Comparison of ENCODE assay signal across 35 cellular contexts in genomic region chr21:35627462-35627861, GRCh38.
"Had no signal": no experiment of that assay in that cellular context is flagged by ENCODE, and none has a peak within 500 bp of the region (broad histone marks: within the 10 kb centered on the region; RNA-seq: fewer than 3 reads in every experiment).

No MANE protein-coding gene starts in this region.

- ATAC-seq: activated CD8-positive, alpha-beta T cell treated with anti-CD3 and anti-CD28 coated beads for 36 hours; activated naive CD4-positive, alpha-beta T cell treated with anti-CD3 and anti-CD28 coated beads, Interleukin-2, amount 50 U/mL, for 72 hours; activated T-cell treated with anti-CD3 and anti-CD28 coated beads, Interleukin-2, amount 50 U/mL, for 4 hours; activated T-cell treated with anti-CD3 and anti-CD28 coated beads, Interleukin-2, amount 50 U/mL, for 72 hours; activated T-helper 17 cell treated with anti-CD3 and anti-CD28 coated beads, Interleukin-2, amount 50 U/mL, for 72 hours; body of pancreas had no signal

- H3K4me1 ChIP-seq: adrenal gland, body of pancreas, breast epithelium had no signal

- H3K36me3 ChIP-seq: adrenal gland, brain microvascular endothelial cell, breast epithelium had no signal

- H3K4me3 Mint-ChIP-seq: activated B cell treated with CpG ODN at 0.5 μM for 24 hours; activated CD4-positive, alpha-beta memory T cell treated with anti-CD3 and anti-CD28 coated beads for 36 hours; activated CD8-positive, alpha-beta T cell treated with anti-CD3 and anti-CD28 coated beads for 36 hours; activated naive CD4-positive, alpha-beta T cell treated with anti-CD3 and anti-CD28 coated beads for 36 hours; activated naive CD8-positive, alpha-beta T cell treated with anti-CD3 and anti-CD28 coated beads for 36 hours; activated T-cell treated with anti-CD3 and anti-CD28 coated beads, Interleukin-2, amount 50 U/mL, for 4 hours; activated T-cell treated with anti-CD3 and anti-CD28 coated beads, Interleukin-2, amount 50 U/mL, for 72 hours; activated T-helper 1 cell treated with anti-CD3 and anti-CD28 coated beads, Interleukin-12 subunit alpha, Interleukin-12 subunit beta, Interleukin-2, Interleukin-4 antibody, amounts not matched to agents 30 ng/mL and 10 ng/mL and 1 ng/mL, durations not matched to agents 14 hours and 24 hours and 36 hours; activated T-helper 17 cell treated with anti-CD3 and anti-CD28 coated beads, Interleukin-2, amount 50 U/mL, for 72 hours; T-helper 1 cell treated with Interleukin-12 subunit alpha and Interleukin-12 subunit beta and Interleukin-4 antibody, amounts not matched to agents 30 μg/mL and 1 μg/mL, for 36 hours; T-helper 2 cell treated with Interferon-gamma antibody and Interleukin-4, amounts not matched to agents 5 μg/mL and 100 μg/mL, for 36 hours had no signal

- DNase-seq: activated B cell treated with CpG ODN at 0.5 μM for 24 hours; activated CD4-positive, alpha-beta memory T cell treated with anti-CD3 and anti-CD28 coated beads for 36 hours; activated CD4-positive, alpha-beta T cell treated with anti-CD3 and anti-CD28 coated beads for 48 hours; activated CD4-positive, alpha-beta T cell treated with anti-CD3 and anti-CD28 coated beads, Interleukin-2, amount 50 U/mL, for 1 hour; activated CD4-positive, alpha-beta T cell treated with anti-CD3 and anti-CD28 coated beads, Interleukin-2, amount 50 U/mL, for 4 hours; activated CD4-positive, CD25-positive, alpha-beta regulatory T cell treated with anti-CD3 and anti-CD28 coated beads, Interleukin-2, amount 50 U/mL, for 72 hours; activated CD8-positive, alpha-beta memory T cell treated with anti-CD3 and anti-CD28 coated beads, Interleukin-2, amount 50 U/mL, for 4 hours; activated CD8-positive, alpha-beta T cell treated with anti-CD3 and anti-CD28 coated beads for 36 hours; activated effector memory CD4-positive, alpha-beta T cell treated with anti-CD3 and anti-CD28 coated beads, Interleukin-2, amount 50 U/mL, for 16 hours; activated gamma-delta T cell treated with Interleukin-2 at 50 U/mL for 16 hours; activated naive CD4-positive, alpha-beta T cell; activated naive CD4-positive, alpha-beta T cell treated with anti-CD3 and anti-CD28 coated beads for 36 hours; activated naive CD4-positive, alpha-beta T cell treated with anti-CD3 and anti-CD28 coated beads, Interleukin-2, amount 50 U/mL, for 16 hours; activated naive CD8-positive, alpha-beta T cell treated with anti-CD3 and anti-CD28 coated beads for 36 hours; activated T-cell treated with anti-CD3 and anti-CD28 coated beads for 4 hours; activated T-cell treated with anti-CD3 and anti-CD28 coated beads, Interleukin-2, amount 50 U/mL, for 1 hour; activated T-cell treated with anti-CD3 and anti-CD28 coated beads, Interleukin-2, amount 50 U/mL, for 4 hours; activated T-cell treated with anti-CD3 and anti-CD28 coated beads, Interleukin-2, amount 50 U/mL, for 72 hours; adrenal gland; amniotic stem cell; aorta; body of pancreas; brain microvascular endothelial cell; central memory CD4-positive, alpha-beta T cell; T-helper 2 cell; T-helper 9 cell had no signal

- H3K27ac Mint-ChIP-seq: activated B cell treated with CpG ODN at 0.5 μM for 24 hours; activated CD4-positive, alpha-beta memory T cell treated with anti-CD3 and anti-CD28 coated beads for 36 hours; activated CD8-positive, alpha-beta T cell treated with anti-CD3 and anti-CD28 coated beads for 36 hours; activated naive CD4-positive, alpha-beta T cell treated with anti-CD3 and anti-CD28 coated beads for 36 hours; activated naive CD4-positive, alpha-beta T cell treated with anti-CD3 and anti-CD28 coated beads, Interleukin-2, amount 50 U/mL, for 72 hours; activated naive CD8-positive, alpha-beta T cell treated with anti-CD3 and anti-CD28 coated beads for 36 hours; activated T-cell treated with anti-CD3 and anti-CD28 coated beads, Interleukin-2, amount 50 U/mL, for 72 hours; activated T-helper 1 cell treated with anti-CD3 and anti-CD28 coated beads, Interleukin-12 subunit alpha, Interleukin-12 subunit beta, Interleukin-2, Interleukin-4 antibody, amounts not matched to agents 30 ng/mL and 10 ng/mL and 1 ng/mL, durations not matched to agents 14 hours and 24 hours and 36 hours; activated T-helper 17 cell treated with anti-CD3 and anti-CD28 coated beads, Interleukin-2, amount 50 U/mL, for 72 hours; T-helper 1 cell treated with Interleukin-12 subunit alpha and Interleukin-12 subunit beta and Interleukin-4 antibody, amounts not matched to agents 30 μg/mL and 1 μg/mL, for 36 hours; T-helper 2 cell treated with Interferon-gamma antibody and Interleukin-4, amounts not matched to agents 5 μg/mL and 100 μg/mL, for 36 hours had no signal

- H3K4me1 Mint-ChIP-seq: activated B cell treated with CpG ODN at 0.5 μM for 24 hours; activated naive CD8-positive, alpha-beta T cell treated with anti-CD3 and anti-CD28 coated beads for 36 hours; activated T-helper 17 cell treated with anti-CD3 and anti-CD28 coated beads, Interleukin-2, amount 50 U/mL, for 72 hours had no signal

- H3K27ac ChIP-seq: adrenal gland, body of pancreas, brain microvascular endothelial cell, breast epithelium, VCaP had no signal

- H3K36me3 Mint-ChIP-seq: activated CD4-positive, alpha-beta memory T cell treated with anti-CD3 and anti-CD28 coated beads for 36 hours; activated naive CD4-positive, alpha-beta T cell treated with anti-CD3 and anti-CD28 coated beads, Interleukin-2, amount 50 U/mL, for 72 hours; activated naive CD8-positive, alpha-beta T cell treated with anti-CD3 and anti-CD28 coated beads for 36 hours had no signal

- H3K9me3 Mint-ChIP-seq: activated B cell treated with CpG ODN at 0.5 μM for 24 hours; activated CD4-positive, alpha-beta memory T cell treated with anti-CD3 and anti-CD28 coated beads for 36 hours; activated CD8-positive, alpha-beta T cell treated with anti-CD3 and anti-CD28 coated beads for 36 hours; activated naive CD4-positive, alpha-beta T cell treated with anti-CD3 and anti-CD28 coated beads for 36 hours; activated naive CD4-positive, alpha-beta T cell treated with anti-CD3 and anti-CD28 coated beads, Interleukin-2, amount 50 U/mL, for 72 hours; activated naive CD8-positive, alpha-beta T cell treated with anti-CD3 and anti-CD28 coated beads for 36 hours; activated T-cell treated with anti-CD3 and anti-CD28 coated beads, Interleukin-2, amount 50 U/mL, for 4 hours; activated T-cell treated with anti-CD3 and anti-CD28 coated beads, Interleukin-2, amount 50 U/mL, for 72 hours; activated T-helper 1 cell treated with anti-CD3 and anti-CD28 coated beads, Interleukin-12 subunit alpha, Interleukin-12 subunit beta, Interleukin-2, Interleukin-4 antibody, amounts not matched to agents 30 ng/mL and 10 ng/mL and 1 ng/mL, durations not matched to agents 14 hours and 24 hours and 36 hours; activated T-helper 17 cell treated with anti-CD3 and anti-CD28 coated beads, Interleukin-2, amount 50 U/mL, for 72 hours; T-helper 1 cell treated with Interleukin-12 subunit alpha and Interleukin-12 subunit beta and Interleukin-4 antibody, amounts not matched to agents 30 μg/mL and 1 μg/mL, for 36 hours; T-helper 2 cell treated with Interferon-gamma antibody and Interleukin-4, amounts not matched to agents 5 μg/mL and 100 μg/mL, for 36 hours had no signal

- H3K4me3 ChIP-seq: adrenal gland, body of pancreas, breast epithelium had no signal

- FAIRE-seq: astrocyte, TTC549 had no signal

- H3K9me3 ChIP-seq: adrenal gland, body of pancreas, breast epithelium had no signal

- H3K27me3 ChIP-seq: body of pancreas, brain microvascular endothelial cell, breast epithelium had no signal
